Comparison of ENCODE assay signal across 7 cellular contexts in the genomic region with DNA sequence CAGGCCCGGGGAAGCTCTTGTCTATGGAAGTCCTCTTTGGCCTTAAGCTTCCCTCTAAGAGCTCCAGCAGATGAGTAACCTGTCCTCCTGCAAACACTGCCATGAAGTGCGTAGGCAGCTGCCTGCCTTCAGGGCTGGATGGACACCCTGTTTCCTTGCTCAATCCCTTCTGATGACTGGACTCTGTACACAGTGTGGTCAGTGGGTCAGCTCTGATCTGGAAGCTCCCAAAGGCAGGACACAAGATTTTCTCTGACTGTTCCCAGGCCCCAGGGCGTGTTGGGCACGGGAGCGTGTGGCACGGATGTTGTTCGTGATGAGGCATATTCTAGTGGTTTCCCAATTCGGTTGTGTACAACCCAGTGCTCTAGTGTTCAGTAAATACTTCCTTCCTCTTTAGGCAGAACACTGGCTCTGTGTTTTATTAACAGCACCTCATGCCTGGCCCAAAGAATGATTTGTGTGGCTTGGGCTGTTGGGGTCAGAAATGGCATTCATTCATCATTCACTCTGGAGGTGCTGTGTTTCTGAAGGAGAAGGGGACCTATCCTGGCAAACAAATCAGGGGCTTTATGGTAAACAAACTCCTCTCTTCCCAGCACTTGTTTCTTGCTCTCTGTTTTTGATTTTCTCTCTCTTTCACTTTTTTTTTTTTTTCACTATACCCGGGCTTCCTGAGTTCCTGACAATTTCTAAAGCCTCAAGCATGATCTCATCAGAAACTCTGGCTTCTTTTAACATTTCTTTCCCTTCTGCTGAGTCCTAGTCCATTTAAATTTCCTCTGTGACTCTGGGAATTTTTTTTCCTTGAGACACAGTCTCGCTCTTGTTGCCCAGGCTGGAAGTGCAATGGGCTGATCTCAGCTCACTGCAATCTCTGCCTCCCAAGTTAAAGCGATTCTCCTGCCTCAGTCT. TPM values are rescaled to one million over a fixed set of nuclear protein-coding genes. Genes with fewer than 3 reads are reported as not detected.
A peak's percentile ranks its signal among the peaks of the same experiment; 100 is the strongest.
DNase-seq lines count a peak whose midpoint lies in the region; FAIRE-seq and TF ChIP-seq lines count a peak whose summit lies in the region.

No MANE protein-coding gene starts in this region.

- H3K36me3 ChIP-seq in kidney epithelial cell (ENCODE audit: control insufficient read depth, insufficient read depth, low read length): no peaks in the 10 kb centered on the region

- H3K4me3 Mint-ChIP-seq in stimulated activated naive CD8-positive, alpha-beta T cell treated with anti-CD3 and anti-CD28 coated beads, Interleukin-15, Interleukin-2, amounts not matched to agents 100 ng/mL and 50 ng/mL, for 24 hours: peak overlapping the region; percentile 32

- H3K27me3 ChIP-seq in kidney epithelial cell (ENCODE audit: control insufficient read depth, insufficient read depth, low read length): no peaks in the 10 kb centered on the region

- TF ChIP-seq CTCF in NB4 (IDR thresholded peaks at IDR 0.05; ENCODE audit: low read depth, low read length) (no peak), kidney epithelial cell (IDR thresholded peaks at IDR 0.05; ENCODE audit: insufficient read depth, low read length, poor library complexity, severe bottlenecking) (no peak)

- peak; percentile 82 for FAIRE-seq in GM19239 (lab: Jason Lieb, UNC)

- H3K9me3 Mint-ChIP-seq in stimulated activated naive CD8-positive, alpha-beta T cell treated with anti-CD3 and anti-CD28 coated beads, Interleukin-15, Interleukin-2, amounts not matched to agents 100 ng/mL and 50 ng/mL, for 24 hours: no peaks in the 10 kb centered on the region

- H3K4me3 ChIP-seq in NB4 (ENCODE audit: low read depth, low read length) (peak overlapping the region; percentile 27), kidney epithelial cell (ENCODE audit: low read depth, low read length) (no peak overlapping the region)

- peaks cover 58% of the 10 kb centered on the region for H3K4me1 Mint-ChIP-seq in stimulated activated naive CD8-positive, alpha-beta T cell treated with anti-CD3 and anti-CD28 coated beads, Interleukin-15, Interleukin-2, amounts not matched to agents 100 ng/mL and 50 ng/mL, for 24 hours (ENCODE audit: low read depth)

- H3K36me3 Mint-ChIP-seq in stimulated activated naive CD8-positive, alpha-beta T cell treated with anti-CD3 and anti-CD28 coated beads, Interleukin-15, Interleukin-2, amounts not matched to agents 100 ng/mL and 50 ng/mL, for 24 hours (ENCODE audit: low read depth): no peaks in the 10 kb centered on the region

- DNase-seq in GM19239 (ENCODE audit: insufficient read length, low spot score) (no peak), NB4 (ENCODE audit: low read depth) (peak; percentile 86), kidney epithelial cell (ENCODE audit: low read depth) (peak; percentile 86), NCI-H2107 treated with DMSO at 0.1 percent for 48 hours (lab: John Stamatoyannopoulos, UW; ENCODE audit: unreplicated experiment) (no peak), NCI-H1436 (lab: John Stamatoyannopoulos, UW) (no peak)

- peak overlapping the region; percentile 92 for H3K27ac Mint-ChIP-seq in stimulated activated naive CD8-positive, alpha-beta T cell treated with anti-CD3 and anti-CD28 coated beads, Interleukin-15, Interleukin-2, amounts not matched to agents 100 ng/mL and 50 ng/mL, for 24 hours

- peak; percentile 25 for TF ChIP-seq POLR2A in NB4 (IDR thresholded peaks at IDR 0.05; ENCODE audit: extremely low read depth, insufficient read length)

- 28 to 52% (median 33%) methylated on average over 11 of the region's 11 CpGs for WGBS in adipose tissue, 3 donors

- H3K27me3 Mint-ChIP-seq in stimulated activated naive CD8-positive, alpha-beta T cell treated with anti-CD3 and anti-CD28 coated beads, Interleukin-15, Interleukin-2, amounts not matched to agents 100 ng/mL and 50 ng/mL, for 24 hours: no peaks in the 10 kb centered on the region

- peak overlapping the region; percentile 90 for H3K27ac ChIP-seq in adipose tissue (ENCODE audit: low read depth, low read length)

RNA-seq across cellular contexts. Expression of gene RNF157, which starts 12.0 kb away (rescaled TPM):
- 10 to 100 TPM in 2 of 3 donors, 1 to 10 TPM in 1; 5.4 to 25.2 (median 12.3) TPM for polyA plus RNA-seq in adipose tissue
- total RNA-seq in kidney epithelial cell: 6.0 and 7.5 TPM in 2 replicates

RNA-seq across cellular contexts. Expression of gene UBALD2, which starts 12.9 kb away (rescaled TPM):
- 10 to 100 TPM; 14.4 to 43.7 (median 40.1) TPM for polyA plus RNA-seq in adipose tissue
- total RNA-seq in kidney epithelial cell: 28.5 and 33.8 TPM in 2 replicates

RNA-seq across cellular contexts. Expression of gene QRICH2, which starts 55.8 kb away (rescaled TPM):
- polyA plus RNA-seq in adipose tissue: 1 to 10 TPM; 1.3 to 2.2 (median 2.2) TPM
- 3.3 and 6.0 TPM in 2 replicates for total RNA-seq in kidney epithelial cell

Comparison
In these comparisons a context has a peak if more than half of its experiments do, and no peak if none do; other contexts are left out.
1. DNase-seq: peak in NB4 (single experiment) and kidney epithelial cell (single experiment); none in GM19239 (single experiment), NCI-H2107 treated with DMSO at 0.1 percent for 48 hours (single experiment) and NCI-H1436 (single experiment).